ENCODE assay signal across 2 cellular contexts in genomic region chr16:66678314-66678713, GRCh38.
TF ChIP-seq lines count a peak whose summit lies in the region.

No MANE protein-coding gene starts in this region.

TF ChIP-seq in HepG2, 621 proteins besides CTCF, POLR2A, EP300 and RAD21:
- TF ChIP-seq ZMYM4 (CRISPR knock-in tag; IDR thresholded peaks at IDR 0.05) (no peak), ARID3A (IDR thresholded peaks at IDR 0.05; ENCODE audit: low read depth, low read length) (peak; percentile 41; the same call in 1 of the 2 replicates)
TF ChIP-seq in HepG2: peak in this region for 1.

TF ChIP-seq in WTC11, 78 proteins besides CTCF, POLR2A, EP300 and RAD21:
- TF ChIP-seq TP53 (CRISPR knock-in tag; IDR thresholded peaks at IDR 0.05) (no peak), ATF6 (CRISPR knock-in tag; IDR thresholded peaks at IDR 0.05) (no peak), CREB1 (CRISPR knock-in tag; IDR thresholded peaks at IDR 0.05) (no peak), MYBL2 (CRISPR knock-in tag; IDR thresholded peaks at IDR 0.05) (no peak), GRHL2 (CRISPR knock-in tag; IDR thresholded peaks at IDR 0.05; ENCODE audit: insufficient replicate concordance, severe bottlenecking) (no peak), NR1H2 (CRISPR knock-in tag; IDR thresholded peaks at IDR 0.05) (no peak), NR2C2 (CRISPR knock-in tag; IDR thresholded peaks at IDR 0.05) (no peak), JAZF1 (CRISPR knock-in tag; IDR thresholded peaks at IDR 0.05) (no peak), OVOL2 (CRISPR knock-in tag; IDR thresholded peaks at IDR 0.05; ENCODE audit: borderline replicate concordance) (no peak), ZNF425 (CRISPR knock-in tag; conservative IDR thresholded peaks at IDR 0.05) (no peak), ZNF396 (CRISPR knock-in tag; IDR thresholded peaks at IDR 0.05; ENCODE audit: borderline replicate concordance) (no peak), ZNF219 (CRISPR knock-in tag; IDR thresholded peaks at IDR 0.05; ENCODE audit: borderline replicate concordance) (no peak), ATF2 (CRISPR knock-in tag; IDR thresholded peaks at IDR 0.05; ENCODE audit: borderline replicate concordance, low read depth) (no peak), FOXK1 (CRISPR knock-in tag; IDR thresholded peaks at IDR 0.05) (no peak)
